22 cellular contexts compared by ENCODE assay signal in the genomic region with DNA sequence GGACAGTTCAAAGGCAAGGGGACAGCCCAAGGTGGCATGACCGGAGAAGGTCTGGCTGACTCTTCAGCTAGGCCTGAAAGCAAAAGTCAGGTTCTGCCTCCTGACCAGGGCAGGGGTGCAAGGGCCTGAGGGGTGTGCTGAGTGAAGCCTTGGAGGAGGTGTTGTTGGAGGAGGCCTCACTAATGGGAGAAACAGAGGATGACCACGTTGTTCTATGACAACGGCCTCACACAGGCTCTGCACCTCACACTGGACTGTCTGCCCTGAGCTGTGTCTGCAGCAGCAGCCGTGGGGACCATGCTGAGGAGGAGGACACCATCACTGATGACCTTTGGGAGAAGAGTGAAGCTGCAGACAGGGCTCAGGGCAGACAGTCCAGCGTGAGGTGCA.
DNase-seq lines count a peak whose midpoint lies in the region; ATAC-seq and TF ChIP-seq lines count a peak whose summit lies in the region.
"Had no signal": no experiment of that assay in that cellular context is flagged by ENCODE, and none has a peak within 500 bp of the region (broad histone marks: within the 10 kb centered on the region; RNA-seq: fewer than 3 reads in every experiment).

No MANE protein-coding gene starts in this region.

- H4K91ac ChIP-seq in neuronal stem cell (ENCODE audit: low read depth, low read length, poor library complexity): no peak overlapping the region

- ATAC-seq in Right ventricle myocardium inferior (no peak), HG02981 (IDR thresholded peaks at IDR 0.05; ENCODE audit: unreplicated experiment) (no peak), gastrocnemius medialis (no peak)

- H3K9me3 Mint-ChIP-seq in brain: no peaks in the 10 kb centered on the region
- H3K9me3 Mint-ChIP-seq: CD4-positive, alpha-beta T cell had no signal

- H3K4me1 Mint-ChIP-seq in brain: peaks cover 9% of the 10 kb centered on the region

- no peak for TF ChIP-seq POLR2A in gastrocnemius medialis (IDR thresholded peaks at IDR 0.05)

- H2AK5ac ChIP-seq in neuronal stem cell (ENCODE audit: low read depth, low read length): no peak overlapping the region

- peaks cover 66% of the 10 kb centered on the region for H3K36me3 Mint-ChIP-seq in brain

- no peak overlapping the region for H2BK12ac ChIP-seq in neuronal stem cell (ENCODE audit: low read length)

- no peak overlapping the region for H3K4me3 Mint-ChIP-seq in brain
- H3K4me3 Mint-ChIP-seq: CD4-positive, alpha-beta T cell had no signal

- H3K4me3 ChIP-seq in neuronal stem cell (ENCODE audit: low read length in 2 of 2) (no peak overlapping the region), gastrocnemius medialis (no peak overlapping the region)
- H3K4me3 ChIP-seq: BLaER1, SJSA1 had no signal

- no peaks in the 10 kb centered on the region for H3K27me3 Mint-ChIP-seq in brain
- H3K27me3 Mint-ChIP-seq: CD4-positive, alpha-beta T cell had no signal

- no peak for TF ChIP-seq CTCF in brain (conservative IDR thresholded peaks at IDR 0.05)
- TF ChIP-seq CTCF in gastrocnemius medialis (IDR thresholded peaks at IDR 0.05 in 4 of 5, conservative IDR thresholded peaks at IDR 0.05 in 1 of 5): no peak

- H3K27ac ChIP-seq in neuronal stem cell (replicated peaks; ENCODE audit: low read length) (no peak overlapping the region), gastrocnemius medialis (no peak overlapping the region)
- H3K27ac ChIP-seq: BLaER1, SJSA1 had no signal

- no peak overlapping the region for H2AFZ ChIP-seq in neuronal stem cell (ENCODE audit: low read length)

- DNase-seq in cardiac septum (ENCODE audit: low spot score) (peak; percentile 39), Right ventricle myocardium inferior (ENCODE audit: missing footprints) (no peak), neuronal stem cell (ENCODE audit: low spot score) (no peak), NCI-H2081 treated with DMSO at 0.1 percent for 48 hours (lab: John Stamatoyannopoulos, UW) (no peak), gastrocnemius medialis (no peak)
- DNase-seq: CD4-positive, alpha-beta T cell; COR-L47; DMS53; H7; KG1; MM.1S; NCI-H1694; NCI-H2081; NCI-H2171; NCI-H345; NCI-H524; NCI-H748 treated with DMSO at 0.1 percent for 48 hours; Right ventricle myocardium superior had no signal

- no peaks in the 10 kb centered on the region for H3K79me1 ChIP-seq in neuronal stem cell (ENCODE audit: low read depth, low read length)

- no peak overlapping the region for H2BK5ac ChIP-seq in neuronal stem cell (ENCODE audit: low read length)

- no peak overlapping the region for H3K4ac ChIP-seq in neuronal stem cell (ENCODE audit: low read length)

- H3K9ac ChIP-seq in neuronal stem cell (ENCODE audit: low read depth, low read length, poor library complexity): no peak overlapping the region
- H3K9ac ChIP-seq: BLaER1 had no signal

- no CpG with 5 or more reads among the region's 5 CpGs for WGBS in neuronal stem cell (ENCODE audit: extremely low coverage in 2 of 2, insufficient read length in 2 of 2, insufficient replicate concordance in 1 of 2), 2 donors

- H2BK120ac ChIP-seq in neuronal stem cell (ENCODE audit: low read depth, low read length): no peak overlapping the region

- H4K8ac ChIP-seq in neuronal stem cell (ENCODE audit: low read depth, low read length): no peak overlapping the region

- H3K4me1 ChIP-seq in neuronal stem cell (ENCODE audit: control insufficient read depth in 2 of 2, insufficient read depth in 1 of 2, low read depth in 1 of 2, low read length in 2 of 2) (peaks cover 0 to 11% of the 10 kb centered on the region in 2 donors), gastrocnemius medialis (no peaks in the 10 kb centered on the region)

- H3K4me2 ChIP-seq in neuronal stem cell (ENCODE audit: insufficient read depth, low read length, poor library complexity, severe bottlenecking): no peak overlapping the region
- H3K4me2 ChIP-seq: BLaER1 had no signal

- peak overlapping the region in 3 of 5 experiments; percentile 13 to 58 (median 41) for H3K27ac Mint-ChIP-seq in brain
- H3K27ac Mint-ChIP-seq: CD4-positive, alpha-beta T cell had no signal

- H3K36me3 ChIP-seq in neuronal stem cell (replicated peaks in 1 of 2; ENCODE audit: control insufficient read depth in 2 of 2, insufficient read depth in 2 of 2, low read length in 2 of 2) (peaks cover 40 to 88% of the 10 kb centered on the region in 2 donors), gastrocnemius medialis (no peaks in the 10 kb centered on the region)
- H3K36me3 ChIP-seq: SJSA1 had no signal

- in situ Hi-C loops in gastrocnemius medialis (cut with MboI; ENCODE audit: low sequenced_read_pairs in 4 of 4): no loop called here

- intact Hi-C loops in cardiac septum (cut with DNase I): no loop called here
- intact Hi-C loops in Right ventricle myocardium inferior (cut with DNase I): no loop called here
- intact Hi-C loops in gastrocnemius medialis (cut with DNase I; ENCODE audit: low total_unique reads): no loop called here

- H3K9me3 ChIP-seq in neuronal stem cell (replicated peaks in 1 of 2; ENCODE audit: control insufficient read depth in 2 of 2, insufficient read depth in 1 of 2, low read depth in 1 of 2, low read length in 2 of 2): no peaks in the 10 kb centered on the region
- no peaks in the 10 kb centered on the region for H3K9me3 ChIP-seq in gastrocnemius medialis
- H3K9me3 ChIP-seq: BLaER1, SJSA1 had no signal

- no peak overlapping the region for H3K14ac ChIP-seq in neuronal stem cell (ENCODE audit: low read length)

- no peak overlapping the region for H2BK15ac ChIP-seq in neuronal stem cell (ENCODE audit: low read length)

- H3K23ac ChIP-seq in neuronal stem cell (ENCODE audit: low read depth, low read length, poor library complexity): no peak overlapping the region

- H3K27me3 ChIP-seq in neuronal stem cell (ENCODE audit: control insufficient read depth in 3 of 3, insufficient read depth in 3 of 3, low read depth in 1 of 3, low read length in 3 of 3) (no peaks in the 10 kb centered on the region), gastrocnemius medialis (no peaks in the 10 kb centered on the region)
- H3K27me3 ChIP-seq: BLaER1, SJSA1 had no signal

- peak overlapping the region; percentile 46 for H3K18ac ChIP-seq in neuronal stem cell (ENCODE audit: low read length)
